15 cellular contexts compared by ENCODE assay signal in the genomic region with DNA sequence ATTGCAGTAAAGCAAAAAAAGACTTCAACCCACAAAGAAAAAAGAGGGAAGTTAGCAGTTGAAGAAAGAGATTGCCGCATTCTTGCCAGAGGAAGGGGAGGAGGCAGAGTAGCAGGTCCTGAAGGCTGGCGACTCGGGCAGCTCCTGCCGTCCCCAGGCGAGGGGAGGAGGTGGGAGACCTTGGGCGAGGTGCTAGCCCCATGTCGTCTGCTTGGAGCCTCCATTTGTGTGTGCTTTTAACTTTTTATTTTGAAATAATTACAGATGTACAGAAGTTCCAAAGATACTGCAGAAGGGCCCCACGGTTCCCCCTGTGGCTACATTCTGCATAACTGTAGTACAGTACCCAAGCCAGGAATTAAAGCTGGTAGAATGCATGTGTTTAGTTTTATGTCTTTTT. TPM values are rescaled to one million over a fixed set of nuclear protein-coding genes. Genes with fewer than 3 reads are reported as not detected.
DNase-seq lines count a peak whose midpoint lies in the region; FAIRE-seq and TF ChIP-seq lines count a peak whose summit lies in the region.
"Had no signal": no experiment of that assay in that cellular context is flagged by ENCODE, and none has a peak within 500 bp of the region (broad histone marks: within the 10 kb centered on the region; RNA-seq: fewer than 3 reads in every experiment).

No MANE protein-coding gene starts in this region.

- CTCF ChIA-PET in Caco-2 (lab: Charles Lee) = interaction anchor here (0.5 kb wide), 1 partner anchor 18 kb away, joined by 3 read pairs; no protein-coding TSS in a partner anchor

- H3K27ac Mint-ChIP-seq in Caco-2 (ENCODE audit: unreplicated experiment) = no peak overlapping the region
- H3K27ac Mint-ChIP-seq: T-helper 2 cell treated with Interferon-gamma antibody and Interleukin-4, amounts not matched to agents 5 μg/mL and 100 μg/mL, for 36 hours had no signal

- no peak overlapping the region for H3K4me3 Mint-ChIP-seq in Caco-2 (ENCODE audit: unreplicated experiment)
- H3K4me3 Mint-ChIP-seq: T-helper 2 cell treated with Interferon-gamma antibody and Interleukin-4, amounts not matched to agents 5 μg/mL and 100 μg/mL, for 36 hours had no signal

- no peaks in the 10 kb centered on the region for H3K4me1 Mint-ChIP-seq in Caco-2 (ENCODE audit: low read depth, unreplicated experiment)

- H3K4me3 ChIP-seq in GM06990 (replicated peaks; ENCODE audit: low read depth, low read length) (no peak overlapping the region), WERI-Rb-1 (ENCODE audit: low read depth, low read length) (no peak overlapping the region), osteoblast (ENCODE audit: insufficient read depth, low read length) (no peak overlapping the region), Caco-2 (ENCODE audit: low read depth, low read length) (no peak overlapping the region)
- H3K4me3 ChIP-seq: adrenal gland, skin epidermis, thoracic aorta had no signal

- DNase-seq in GM06990 (ENCODE audit: extremely low read depth, insufficient read length) (no peak), NAMALWA (ENCODE audit: low spot score) (peak; percentile 61), WERI-Rb-1 (no peak), osteoblast (ENCODE audit: insufficient read length, low spot score, missing footprints) (peak; percentile 63), NCI-H69 (lab: John Stamatoyannopoulos, UW) (no peak), HTR-8/SVneo (ENCODE audit: insufficient read length, low spot score) (no peak), Caco-2 (no peak)
- DNase-seq in activated CD4-positive, CD25-positive, alpha-beta regulatory T cell (lab: John Stamatoyannopoulos, UW) = no peak
- DNase-seq: adrenal gland, dermis blood vessel endothelial cell, NCI-H2081 had no signal

- no TSS peak for BruUV-seq in Caco-2 (replicated peaks; lab: Mats Ljungman, UMichigan)

- TF ChIP-seq CTCF in GM06990 (IDR thresholded peaks at IDR 0.05; ENCODE audit: insufficient read depth, low read length, poor library complexity, severe bottlenecking) (peak; percentile 15), WERI-Rb-1 (IDR thresholded peaks at IDR 0.05; ENCODE audit: low read depth, low read length) (0 out of 2 replicates have a peak, but pooled peaks have one; percentile 17), osteoblast (IDR thresholded peaks at IDR 0.05; ENCODE audit: extremely low read depth, low read depth, low read length) (no peak), Caco-2 (IDR thresholded peaks at IDR 0.05; ENCODE audit: insufficient read depth in 1 of 2, low read depth in 1 of 2, low read length in 1 of 2, severe bottlenecking in 1 of 2, unreplicated experiment in 1 of 2) (peak in 1 of 2 experiments; percentile 11)

- POLR2A ChIA-PET in Caco-2 (lab: Charles Lee) = interaction anchor here (0.6 kb wide), 1 partner anchor 16 kb away, joined by 5 read pairs; no protein-coding TSS in a partner anchor

- no peaks in the 10 kb centered on the region for H3K9me3 Mint-ChIP-seq in Caco-2 (ENCODE audit: unreplicated experiment)

- H3K27ac ChIP-seq in WERI-Rb-1 (no peak overlapping the region), osteoblast (ENCODE audit: low read depth, low read length) (no peak overlapping the region)
- H3K27ac ChIP-seq: adrenal gland, skin epidermis, thoracic aorta had no signal

- H3K27me3 Mint-ChIP-seq in Caco-2 (ENCODE audit: insufficient read depth, unreplicated experiment) = no peaks in the 10 kb centered on the region

- H2AFZ ChIP-seq in osteoblast (ENCODE audit: low read length) = no peak overlapping the region

- no peaks in the 10 kb centered on the region for H4K20me1 ChIP-seq in osteoblast (ENCODE audit: insufficient read depth, low read length)

- no peak for FAIRE-seq in HTR-8/SVneo (lab: Jason Lieb, UNC)
- FAIRE-seq: islet of Langerhans had no signal

- no peaks in the 10 kb centered on the region for H3K27me3 ChIP-seq in GM06990 (replicated peaks; ENCODE audit: control insufficient read depth, insufficient read depth, low read length)
- no peaks in the 10 kb centered on the region for H3K27me3 ChIP-seq in WERI-Rb-1 (ENCODE audit: insufficient read depth, low read depth, severe bottlenecking)
- no peaks in the 10 kb centered on the region for H3K27me3 ChIP-seq in osteoblast (ENCODE audit: insufficient read depth, low read length)
- H3K27me3 ChIP-seq in Caco-2 (replicated peaks; ENCODE audit: control insufficient read depth, insufficient read depth, low read length) = no peaks in the 10 kb centered on the region
- H3K27me3 ChIP-seq: adrenal gland had no signal

- H3K4me2 ChIP-seq in osteoblast (ENCODE audit: insufficient read depth, low read length) = no peak overlapping the region

- H3K4me1 ChIP-seq in osteoblast (ENCODE audit: insufficient read depth, low read length) (no peaks in the 10 kb centered on the region), Caco-2 (no peaks in the 10 kb centered on the region)
- H3K4me1 ChIP-seq: adrenal gland had no signal

- no peaks in the 10 kb centered on the region for H3K79me2 ChIP-seq in osteoblast (ENCODE audit: insufficient read depth, low read length)

- no peaks in the 10 kb centered on the region; the same call in 1 of the 2 replicates for H3K36me3 ChIP-seq in GM06990 (ENCODE audit: control insufficient read depth, insufficient read depth, low read length)
- no peaks in the 10 kb centered on the region for H3K36me3 ChIP-seq in WERI-Rb-1
- H3K36me3 ChIP-seq in osteoblast (ENCODE audit: insufficient read depth, low read length) = no peaks in the 10 kb centered on the region
- no peaks in the 10 kb centered on the region for H3K36me3 ChIP-seq in Caco-2 (ENCODE audit: control insufficient read depth, insufficient read depth, low read length)
- H3K36me3 ChIP-seq: adrenal gland, thoracic aorta had no signal

- peaks cover 2% of the 10 kb centered on the region for H3K9me3 ChIP-seq in WERI-Rb-1 (ENCODE audit: severe bottlenecking)
- H3K9me3 ChIP-seq in osteoblast (ENCODE audit: low read depth, low read length) = no peaks in the 10 kb centered on the region
- peaks cover 4% of the 10 kb centered on the region; the same call in 1 of the 2 replicates for H3K9me3 ChIP-seq in Caco-2
- H3K9me3 ChIP-seq: adrenal gland, thoracic aorta had no signal

- H3K36me3 Mint-ChIP-seq in Caco-2 (ENCODE audit: insufficient read depth, unreplicated experiment) = no peaks in the 10 kb centered on the region

- intact Hi-C loops in Caco-2 (cut with micrococcal nuclease; ENCODE audit: unreplicated experiment) = no loop called here

RNA-seq across cellular contexts. Expression of gene TRPM2, which starts 6.8 kb away (rescaled TPM):
- total RNA-seq in osteoblast = under 0.01 and 0.36 TPM in 2 replicates
- 0.07 and 0.20 TPM in 2 replicates for total RNA-seq in Caco-2 (2022)

RNA-seq across cellular contexts. Expression of gene CFAP410, which starts 21.0 kb away (rescaled TPM):
- total RNA-seq in osteoblast (14.5 and 15.0 TPM in 2 replicates), Caco-2 (2022) (16.5 and 20.1 TPM in 2 replicates)

Comparison
In these comparisons a context has a peak if more than half of its experiments do, and no peak if none do; other contexts are left out.
1. DNase-seq: peak in NAMALWA (single experiment) and osteoblast (single experiment); none in GM06990 (single experiment), WERI-Rb-1 (single experiment), NCI-H69 (single experiment), HTR-8/SVneo (single experiment), activated CD4-positive, CD25-positive, alpha-beta regulatory T cell (0 of 4) and Caco-2 (0 of 2).